Comparison of ENCODE assay signal across 10 cellular contexts in genomic region chr12:113154351-113154973, GRCh38. TPM values are rescaled to one million over a fixed set of nuclear protein-coding genes. Genes with fewer than 3 reads are reported as not detected.
DNase-seq lines count a peak whose midpoint lies in the region; ATAC-seq, FAIRE-seq and TF ChIP-seq lines count a peak whose summit lies in the region.
"Had no signal": no experiment of that assay in that cellular context is flagged by ENCODE, and none has a peak within 500 bp of the region (broad histone marks: within the 10 kb centered on the region; RNA-seq: fewer than 3 reads in every experiment).

No MANE protein-coding gene starts in this region.

- H3K9me3 Mint-ChIP-seq in activated naive CD4-positive, alpha-beta T cell treated with anti-CD3 and anti-CD28 coated beads, Interleukin-2, amount 50 U/mL, for 24 hours = no peaks in the 10 kb centered on the region
- H3K9me3 Mint-ChIP-seq in immature natural killer cell = no peaks in the 10 kb centered on the region
- no peaks in the 10 kb centered on the region for H3K9me3 Mint-ChIP-seq in chondrocyte (ENCODE audit: low read depth)
- H3K9me3 Mint-ChIP-seq in Calu3 (ENCODE audit: low read depth, unreplicated experiment) = no peaks in the 10 kb centered on the region
- H3K9me3 Mint-ChIP-seq: natural killer cell treated with Interleukin-12 subunit alpha and Interleukin-12 subunit beta and Interleukin-15 and Interleukin-18, amount 100 ng/mL, for 72 hours had no signal

- H3K36me3 Mint-ChIP-seq in activated naive CD4-positive, alpha-beta T cell treated with anti-CD3 and anti-CD28 coated beads, Interleukin-2, amount 50 U/mL, for 24 hours = no peaks in the 10 kb centered on the region
- H3K36me3 Mint-ChIP-seq in immature natural killer cell (peaks cover 5 to 24% (median 8%) of the 10 kb centered on the region in 3 donors), chondrocyte (ENCODE audit: low read depth) (peaks cover 9% of the 10 kb centered on the region), Calu3 (ENCODE audit: insufficient read depth, unreplicated experiment) (peaks cover 55% of the 10 kb centered on the region)

- no peak overlapping the region for H3K27ac Mint-ChIP-seq in activated naive CD4-positive, alpha-beta T cell treated with anti-CD3 and anti-CD28 coated beads, Interleukin-2, amount 50 U/mL, for 24 hours
- no peak overlapping the region for H3K27ac Mint-ChIP-seq in immature natural killer cell
- no peak overlapping the region for H3K27ac Mint-ChIP-seq in chondrocyte (ENCODE audit: unreplicated experiment)
- H3K27ac Mint-ChIP-seq in Calu3 (ENCODE audit: unreplicated experiment) = no peak overlapping the region
- H3K27ac Mint-ChIP-seq: natural killer cell treated with Interleukin-12 subunit alpha and Interleukin-12 subunit beta and Interleukin-15 and Interleukin-18, amount 100 ng/mL, for 72 hours had no signal

- peak; percentile 87 for FAIRE-seq in GM12891 (lab: Jason Lieb, UNC)
- FAIRE-seq: TTC549 had no signal

- DNase-seq in ACHN = peak; percentile 47
- DNase-seq in GM12891 (ENCODE audit: insufficient read length, low spot score) = no peak
- DNase-seq in immature natural killer cell = no peak
- DNase-seq in chondrocyte (ENCODE audit: low spot score) = no peak
- DNase-seq in Calu3 = no peak

- H3K4me3 Mint-ChIP-seq in activated naive CD4-positive, alpha-beta T cell treated with anti-CD3 and anti-CD28 coated beads, Interleukin-2, amount 50 U/mL, for 24 hours = peak overlapping the region; percentile 66
- H3K4me3 Mint-ChIP-seq in immature natural killer cell = peak overlapping the region in 3 of 5 donors; percentile 38 to 78 (median 66)
- no peak overlapping the region for H3K4me3 Mint-ChIP-seq in chondrocyte (ENCODE audit: unreplicated experiment)
- no peak overlapping the region for H3K4me3 Mint-ChIP-seq in Calu3 (ENCODE audit: low read depth, unreplicated experiment)
- H3K4me3 Mint-ChIP-seq: natural killer cell treated with Interleukin-12 subunit alpha and Interleukin-12 subunit beta and Interleukin-15 and Interleukin-18, amount 100 ng/mL, for 72 hours had no signal

- no TSS peak for BruUV-seq in Calu3 (replicated peaks; lab: Mats Ljungman, UMichigan)

- no peak for TF ChIP-seq POLR2A in GM12891 (IDR thresholded peaks at IDR 0.05; ENCODE audit: low read depth, low read length)

- ATAC-seq in GM19023 (IDR thresholded peaks at IDR 0.05; ENCODE audit: unreplicated experiment) = no peak
- no peak for ATAC-seq in HG03442 (IDR thresholded peaks at IDR 0.05; ENCODE audit: unreplicated experiment)

- TF ChIP-seq CTCF in chondrocyte (IDR thresholded peaks at IDR 0.05) (no peak), Calu3 (IDR thresholded peaks at IDR 0.05; ENCODE audit: unreplicated experiment) (no peak)

- CTCF ChIA-PET in Calu3 (lab: Charles Lee) = interaction anchor here (5.9 kb wide), 1 partner anchor 18 kb away, joined by 108 read pairs; the partner anchor contains the start of gene RASAL1

- intact Hi-C loops in Calu3 (cut with micrococcal nuclease; ENCODE audit: unreplicated experiment) = loop anchor here (5.0 kb wide), 1 partner anchor 162 kb away; no protein-coding TSS in a partner anchor

- peaks cover 18% of the 10 kb centered on the region for H3K4me1 Mint-ChIP-seq in activated naive CD4-positive, alpha-beta T cell treated with anti-CD3 and anti-CD28 coated beads, Interleukin-2, amount 50 U/mL, for 24 hours
- peaks cover 21 to 34% of the 10 kb centered on the region in 2 donors for H3K4me1 Mint-ChIP-seq in immature natural killer cell
- H3K4me1 Mint-ChIP-seq in chondrocyte (ENCODE audit: low read depth) = peaks cover 17% of the 10 kb centered on the region
- peaks cover 30% of the 10 kb centered on the region for H3K4me1 Mint-ChIP-seq in Calu3 (ENCODE audit: low read depth, unreplicated experiment)

- no peaks in the 10 kb centered on the region for H3K27me3 Mint-ChIP-seq in activated naive CD4-positive, alpha-beta T cell treated with anti-CD3 and anti-CD28 coated beads, Interleukin-2, amount 50 U/mL, for 24 hours
- H3K27me3 Mint-ChIP-seq in immature natural killer cell (ENCODE audit: low read depth in 3 of 3) (peaks cover 8 to 20% (median 11%) of the 10 kb centered on the region in 3 donors), chondrocyte (ENCODE audit: low read depth) (peaks cover 31% of the 10 kb centered on the region), Calu3 (ENCODE audit: unreplicated experiment) (no peaks in the 10 kb centered on the region)

- in situ Hi-C loops in ACHN (cut with HindIII; ENCODE audit: low pct_ligation_motif_present, low pct_unique_long_range_greater_than_20kb, low sequenced_read_pairs) = loop anchor here (25.0 kb wide), 1 partner anchor 92 kb away; the partner anchor contains the start of gene DTX1

TF ChIP-seq in GM12891, 5 proteins besides CTCF, POLR2A, EP300 and RAD21:
- TF ChIP-seq POU2F2 (IDR thresholded peaks at IDR 0.05; ENCODE audit: low read depth, low read length) (no peak), POLR2AphosphoS5 (IDR thresholded peaks at IDR 0.05; ENCODE audit: low read depth, low read length) (no peak), TAF1 (IDR thresholded peaks at IDR 0.05; ENCODE audit: low read depth, low read length) (no peak), SPI1 (IDR thresholded peaks at IDR 0.05; ENCODE audit: low read depth, low read length) (no peak), PAX5 (IDR thresholded peaks at IDR 0.05; ENCODE audit: insufficient read depth, low read length, severe bottlenecking) (no peak)

RNA-seq across cellular contexts. Expression of gene CFAP73, which starts 4.9 kb away (rescaled TPM):
- polyA plus RNA-seq in GM12891 (2012; ENCODE audit: low read depth, missing spikeins) = 0.54 TPM
- polyA plus RNA-seq in immature natural killer cell = not detected
- total RNA-seq in chondrocyte = not detected in 3 replicates
- 2.3 and 3.2 TPM in 2 replicates for total RNA-seq in Calu3 (2022)

RNA-seq across cellular contexts. Expression of gene RASAL1, which starts 18.9 kb away (rescaled TPM):
- 0.73 TPM for polyA plus RNA-seq in GM12891 (2012; ENCODE audit: low read depth, missing spikeins)
- polyA plus RNA-seq in immature natural killer cell = not detected
- total RNA-seq in chondrocyte (not detected in 3 replicates), Calu3 (2022) (59.7 and 85.9 TPM in 2 replicates)
- total RNA-seq: natural killer cell treated with Interleukin-12 subunit alpha and Interleukin-12 subunit beta and Interleukin-15 and Interleukin-18, amount 100 ng/mL, for 72 hours had no signal

RNA-seq across cellular contexts. Expression of gene DDX54, which starts 30.8 kb away (rescaled TPM):
- polyA plus RNA-seq in GM12891 (2012; ENCODE audit: low read depth, missing spikeins) = 48.2 TPM
- 10 to 100 TPM in 2 of 3 donors, 1 to 10 TPM in 1; 7.8 to 34.2 (median 11.0) TPM for polyA plus RNA-seq in immature natural killer cell
- 44.2 to 52.7 TPM (median 44.6 TPM) in 3 replicates for total RNA-seq in chondrocyte
- 104 and 112 TPM in 2 replicates for total RNA-seq in Calu3 (2022)

RNA-seq across cellular contexts. Expression of gene RITA1, which starts 31.1 kb away (rescaled TPM):
- polyA plus RNA-seq in GM12891 (2012; ENCODE audit: low read depth, missing spikeins) = 15.9 TPM
- 10 to 100 TPM; 31.3 to 36.6 (median 33.1) TPM for polyA plus RNA-seq in immature natural killer cell
- 15.5 to 20.2 TPM (median 16.7 TPM) in 3 replicates for total RNA-seq in chondrocyte
- 27.4 and 28.4 TPM in 2 replicates for total RNA-seq in Calu3 (2022)

Comparison
In these comparisons a context has a peak if more than half of its experiments do, and no peak if none do; other contexts are left out.
1. H3K4me3 Mint-ChIP-seq: peak in activated naive CD4-positive, alpha-beta T cell treated with anti-CD3 and anti-CD28 coated beads, Interleukin-2, amount 50 U/mL, for 24 hours (single experiment) and immature natural killer cell (3 of 5); none in chondrocyte (single experiment) and Calu3 (single experiment).
2. RNA of gene RASAL1, which starts 18.9 kb away (total RNA-seq): 59.7 to 85.9 TPM in Calu3; not detected in chondrocyte; every median in the first group is over 10 times any median in the second.